15 cellular contexts compared by ENCODE assay signal in genomic region chr4:152401424-152401823, GRCh38.
"Had no signal": no experiment of that assay in that cellular context is flagged by ENCODE, and none has a peak within 500 bp of the region (broad histone marks: within the 10 kb centered on the region; RNA-seq: fewer than 3 reads in every experiment).

No MANE protein-coding gene starts in this region.

- ATAC-seq: activated CD4-positive, CD25-positive, alpha-beta regulatory T cell treated with anti-CD3 and anti-CD28 coated beads, Interleukin-2, amount 50 U/mL, for 24 hours; left cardiac atrium; naive thymus-derived CD8-positive, alpha-beta T cell; pancreas had no signal

- H3K9me3 Mint-ChIP-seq: activated naive CD4-positive, alpha-beta T cell treated with anti-CD3 and anti-CD28 coated beads, Interleukin-2, amount 50 U/mL, for 24 hours; naive thymus-derived CD8-positive, alpha-beta T cell had no signal

- H3K4me3 ChIP-seq: pancreas, thyroid gland had no signal

- H3K27ac Mint-ChIP-seq: activated naive CD4-positive, alpha-beta T cell treated with anti-CD3 and anti-CD28 coated beads, Interleukin-2, amount 50 U/mL, for 24 hours; dendritic cell treated with granulocyte-macrophage colony-stimulating factor and Interleukin-4, amounts not matched to agents 40 ng/mL and 50 ng/mL, for 4 days; naive thymus-derived CD8-positive, alpha-beta T cell had no signal

- H3K4me3 Mint-ChIP-seq: activated naive CD4-positive, alpha-beta T cell treated with anti-CD3 and anti-CD28 coated beads, Interleukin-2, amount 50 U/mL, for 24 hours; dendritic cell treated with granulocyte-macrophage colony-stimulating factor and Interleukin-4, amounts not matched to agents 40 ng/mL and 50 ng/mL, for 4 days; naive thymus-derived CD8-positive, alpha-beta T cell had no signal

- DNase-seq: activated CD8-positive, alpha-beta memory T cell treated with anti-CD3 and anti-CD28 coated beads for 24 hours; activated CD8-positive, alpha-beta memory T cell treated with anti-CD3 and anti-CD28 coated beads, Interleukin-2, amount 50 U/mL, for 48 hours; activated effector memory CD4-positive, alpha-beta T cell treated with anti-CD3 and anti-CD28 coated beads, Interleukin-2, amount 50 U/mL, for 16 hours; activated T-cell treated with anti-CD3 and anti-CD28 coated beads, Interleukin-2, amount 50 U/mL, for 48 hours; effector CD8-positive, alpha-beta T cell; left cardiac atrium; naive thymus-derived CD8-positive, alpha-beta T cell; pancreas; stimulated activated CD8-positive, alpha-beta memory T cell treated with anti-CD3 and anti-CD28 coated beads, Interleukin-4, amount 100 ng/mL, for 48 hours; stimulated activated naive CD4-positive, alpha-beta T cell treated with Interleukin-2 at 50 U/mL for 16 hours; T1000; thyroid gland had no signal

- H3K27me3 Mint-ChIP-seq: activated naive CD4-positive, alpha-beta T cell treated with anti-CD3 and anti-CD28 coated beads, Interleukin-2, amount 50 U/mL, for 24 hours; dendritic cell treated with granulocyte-macrophage colony-stimulating factor and Interleukin-4, amounts not matched to agents 40 ng/mL and 50 ng/mL, for 4 days; naive thymus-derived CD8-positive, alpha-beta T cell had no signal
